In the genomic region with DNA sequence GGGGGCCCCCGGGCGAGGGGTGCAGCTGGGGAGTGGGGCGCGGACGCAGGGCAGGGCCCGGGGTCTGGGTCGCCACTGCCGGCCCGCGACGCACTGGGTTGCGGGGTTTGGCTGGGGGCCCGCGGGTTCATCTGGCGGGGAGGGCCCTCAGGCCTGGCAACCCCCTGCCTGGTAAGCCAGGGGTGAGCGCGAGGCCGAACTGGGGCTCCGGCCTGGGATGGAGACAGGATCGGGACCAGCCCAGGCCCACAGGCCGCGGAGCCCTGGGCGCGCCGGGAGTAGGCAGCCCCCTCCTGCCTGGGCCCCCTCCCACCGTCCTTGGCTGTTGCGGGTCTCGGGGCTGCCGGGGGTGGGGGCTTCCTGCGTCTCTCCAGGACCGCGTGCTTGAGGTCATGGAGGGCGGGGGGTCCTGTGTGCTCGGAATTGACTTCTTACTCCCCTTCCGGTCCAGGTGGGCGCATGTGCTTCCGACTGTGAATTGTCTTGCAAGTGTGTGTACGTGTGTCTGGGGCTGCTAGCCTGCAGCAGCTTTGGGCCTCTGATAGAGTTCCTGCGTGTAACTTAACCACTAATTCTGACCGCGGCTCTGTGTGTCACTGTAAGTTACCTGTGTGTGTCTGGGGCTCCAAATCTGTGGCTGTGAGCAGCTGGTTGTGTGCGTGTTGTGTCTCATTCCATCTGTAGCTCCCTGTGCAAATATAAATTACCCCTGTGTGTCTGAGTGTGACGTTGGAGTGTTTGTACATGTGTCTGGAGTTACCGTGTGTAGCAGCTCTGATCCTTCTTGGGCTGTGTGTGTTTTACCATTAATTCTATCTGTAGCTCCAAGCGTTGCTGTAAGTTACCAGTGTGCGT, we compare ENCODE assay signal across 9 cellular contexts. TPM values are rescaled to one million over a fixed set of nuclear protein-coding genes. Genes with fewer than 3 reads are reported as not detected.
DNase-seq lines count a peak whose midpoint lies in the region; ATAC-seq, FAIRE-seq and TF ChIP-seq lines count a peak whose summit lies in the region.
"Had no signal": no experiment of that assay in that cellular context is flagged by ENCODE, and none has a peak within 500 bp of the region (broad histone marks: within the 10 kb centered on the region; RNA-seq: fewer than 3 reads in every experiment).

No MANE protein-coding gene starts in this region.

- ATAC-seq in PC-3 (peak; percentile 26), GM21825 (IDR thresholded peaks at IDR 0.05; ENCODE audit: unreplicated experiment) (no peak)

- POLR2A ChIA-PET in PC-3 (lab: Charles Lee; ENCODE audit: unreplicated experiment) = interaction anchor here (0.6 kb wide), 1 partner anchor 145 kb away, joined by 4 read pairs; no protein-coding TSS in a partner anchor

- H2AFZ ChIP-seq in PC-3 (ENCODE audit: low read length) = peak overlapping the region; percentile 40; the same call in 1 of the 2 replicates

- H3K4me3 ChIP-seq in PC-3 (ENCODE audit: low read length) = peak overlapping the region; percentile 72
- peak overlapping the region; percentile 91 for H3K4me3 ChIP-seq in ovary

- H3K27ac Mint-ChIP-seq in activated T-helper 2 cell treated with anti-CD3 and anti-CD28 coated beads, Interferon-gamma antibody, Interleukin-2, Interleukin-4, amounts not matched to agents 10 μg/mL and 5 μg/mL and 100 μg/mL, durations not matched to agents 14 hours and 24 hours and 36 hours = peak overlapping the region; percentile 98

- no peaks in the 10 kb centered on the region for H3K9me2 ChIP-seq in PC-3 (replicated peaks; ENCODE audit: low read length)

- peak overlapping the region; percentile 77 for H3K9ac ChIP-seq in PC-3 (ENCODE audit: low read length)

- 2 to 3% (median 3%) methylated on average over 30 to 46 of the region's 46 CpGs for WGBS in ovary, 3 donors

- DNase-seq in CMK (ENCODE audit: low read depth) (peak; percentile 52), HCEC 1CT (peak; percentile 7), PC-3 (peak; percentile 30), frontal cortex (ENCODE audit: low spot score in 2 of 2) (peak; percentile 52 to 58), ovary (peak in 4 of 5 donors; percentile 51 to 72 (median 70)), hippocampal formation (lab: John Stamatoyannopoulos, UW) (no peak)
- peak; percentile 52 for DNase-seq in activated T-helper 2 cell treated with anti-CD3 and anti-CD28 coated beads, Interferon-gamma antibody, Interleukin-2, Interleukin-4, amounts not matched to agents 10 μg/mL and 5 μg/mL and 100 μg/mL, durations not matched to agents 14 hours and 24 hours and 36 hours (ENCODE audit: low spot score)

- TF ChIP-seq CTCF in PC-3 (conservative IDR thresholded peaks at IDR 0.05; ENCODE audit: low read depth, low read length) (no peak), ovary (IDR thresholded peaks at IDR 0.05) (no peak)

- peaks cover 47% of the 10 kb centered on the region for H3K4me1 Mint-ChIP-seq in activated T-helper 2 cell treated with anti-CD3 and anti-CD28 coated beads, Interferon-gamma antibody, Interleukin-2, Interleukin-4, amounts not matched to agents 10 μg/mL and 5 μg/mL and 100 μg/mL, durations not matched to agents 14 hours and 24 hours and 36 hours (ENCODE audit: low read depth)

- peak overlapping the region; percentile 83 for H3K4me2 ChIP-seq in PC-3 (ENCODE audit: low read length)

- no TSS peak for BruUV-seq in PC-3 (replicated peaks; lab: Mats Ljungman, UMichigan)

- peaks cover 19% of the 10 kb centered on the region for H3K4me1 ChIP-seq in PC-3 (ENCODE audit: insufficient read depth, low read length)
- peaks cover 25% of the 10 kb centered on the region for H3K4me1 ChIP-seq in ovary (ENCODE audit: insufficient read depth)

- no peaks in the 10 kb centered on the region for H3K27me3 Mint-ChIP-seq in activated T-helper 2 cell treated with anti-CD3 and anti-CD28 coated beads, Interferon-gamma antibody, Interleukin-2, Interleukin-4, amounts not matched to agents 10 μg/mL and 5 μg/mL and 100 μg/mL, durations not matched to agents 14 hours and 24 hours and 36 hours (ENCODE audit: low read depth)

- H3K79me2 ChIP-seq in PC-3 (ENCODE audit: low read length) = peaks cover 45% of the 10 kb centered on the region

- H3K27ac ChIP-seq in PC-3 (ENCODE audit: low read length) (peak overlapping the region; percentile 34), ovary (peak overlapping the region; percentile 97 to 99)

- peaks cover 4% of the 10 kb centered on the region; the same call in 1 of the 2 replicates for H4K20me1 ChIP-seq in PC-3 (ENCODE audit: low read length)

- H3K36me3 Mint-ChIP-seq in activated T-helper 2 cell treated with anti-CD3 and anti-CD28 coated beads, Interferon-gamma antibody, Interleukin-2, Interleukin-4, amounts not matched to agents 10 μg/mL and 5 μg/mL and 100 μg/mL, durations not matched to agents 14 hours and 24 hours and 36 hours (ENCODE audit: low read depth) = peaks cover 52% of the 10 kb centered on the region

- H3K9me3 ChIP-seq in PC-3 (ENCODE audit: low read length) = no peaks in the 10 kb centered on the region
- H3K9me3 ChIP-seq in ovary = no peaks in the 10 kb centered on the region

- TF ChIP-seq EP300 in ovary (IDR thresholded peaks at IDR 0.05) = no peak

- H3K27me3 ChIP-seq in PC-3 (ENCODE audit: low read length) (no peaks in the 10 kb centered on the region), ovary (no peaks in the 10 kb centered on the region)

- no peaks in the 10 kb centered on the region for H3K9me3 Mint-ChIP-seq in activated T-helper 2 cell treated with anti-CD3 and anti-CD28 coated beads, Interferon-gamma antibody, Interleukin-2, Interleukin-4, amounts not matched to agents 10 μg/mL and 5 μg/mL and 100 μg/mL, durations not matched to agents 14 hours and 24 hours and 36 hours

- peak overlapping the region; percentile 99 for H3K4me3 Mint-ChIP-seq in activated T-helper 2 cell treated with anti-CD3 and anti-CD28 coated beads, Interferon-gamma antibody, Interleukin-2, Interleukin-4, amounts not matched to agents 10 μg/mL and 5 μg/mL and 100 μg/mL, durations not matched to agents 14 hours and 24 hours and 36 hours (ENCODE audit: low read depth)

- intact Hi-C loops in PC-3 (cut with micrococcal nuclease) = no loop called here
- intact Hi-C loops in activated T-helper 2 cell treated with anti-CD3 and anti-CD28 coated beads, Interferon-gamma antibody, Interleukin-2, Interleukin-4, amounts not matched to agents 10 μg/mL and 5 μg/mL and 100 μg/mL, durations not matched to agents 14 hours and 24 hours and 36 hours (cut with micrococcal nuclease) = loop anchor here (1.0 to 5.0 kb wide), 3 partner anchors 11 to 324 kb away; partner anchors contain the start of genes SCGB2B2, ZNF302 and ZNF792
- intact Hi-C loops in ovary (cut with DNase I) = no loop called here

- H3K36me3 ChIP-seq in PC-3 (ENCODE audit: low read depth, low read length) (no peaks in the 10 kb centered on the region), ovary (no peaks in the 10 kb centered on the region)

- no peaks in the 10 kb centered on the region for H3F3A ChIP-seq in PC-3 (ENCODE audit: low read length, unreplicated experiment)

- no peak for FAIRE-seq in frontal cortex (lab: Jason Lieb, UNC)

- CTCF ChIA-PET in PC-3 (lab: Charles Lee) = no interaction called here

- TF ChIP-seq POLR2A in ovary (IDR thresholded peaks at IDR 0.05) = no peak

RNA-seq across cellular contexts. Expression of gene GRAMD1A, which starts 0.8 kb away (rescaled TPM):
- total RNA-seq in PC-3 (2014; rRNA removed) (24.8 and 32.8 TPM in 2 replicates), frontal cortex (29.3 TPM), ovary (10 to 100 TPM; 58.3 to 93.7 (median 72.7) TPM)
- 260 TPM in 2 replicates for total RNA-seq in activated T-helper 2 cell treated with anti-CD3 and anti-CD28 coated beads, Interferon-gamma antibody, Interleukin-2, Interleukin-4, amounts not matched to agents 10 μg/mL and 5 μg/mL and 100 μg/mL, durations not matched to agents 14 hours and 24 hours and 36 hours
- 10 to 100 TPM; 44.5 to 71.6 TPM for polyA plus RNA-seq in ovary

RNA-seq across cellular contexts. Expression of gene SCN1B, which starts 29.4 kb away (rescaled TPM):
- total RNA-seq in PC-3 (2014; rRNA removed) (1.7 TPM in 2 replicates), frontal cortex (0.82 TPM), ovary (10 to 100 TPM in 3 of 7 donors, 1 to 10 TPM in 3, under 1 TPM in 1; 0.83 to 13.9 (median 5.7) TPM)
- 2.7 and 3.6 TPM in 2 replicates for total RNA-seq in activated T-helper 2 cell treated with anti-CD3 and anti-CD28 coated beads, Interferon-gamma antibody, Interleukin-2, Interleukin-4, amounts not matched to agents 10 μg/mL and 5 μg/mL and 100 μg/mL, durations not matched to agents 14 hours and 24 hours and 36 hours
- 10 to 100 TPM in 1 of 2 donors, 1 to 10 TPM in 1; 3.6 to 10.6 TPM for polyA plus RNA-seq in ovary

RNA-seq across cellular contexts. Expression of gene ZNF792, which starts 36.8 kb away (rescaled TPM):
- total RNA-seq in PC-3 (2014; rRNA removed) (5.8 and 6.3 TPM in 2 replicates), frontal cortex (13.9 TPM), ovary (1 to 10 TPM; 2.6 to 5.4 (median 4.5) TPM)
- 9.9 and 10.0 TPM in 2 replicates for total RNA-seq in activated T-helper 2 cell treated with anti-CD3 and anti-CD28 coated beads, Interferon-gamma antibody, Interleukin-2, Interleukin-4, amounts not matched to agents 10 μg/mL and 5 μg/mL and 100 μg/mL, durations not matched to agents 14 hours and 24 hours and 36 hours
- polyA plus RNA-seq in ovary = 1 to 10 TPM; 2.9 to 5.1 TPM

RNA-seq across cellular contexts. Expression of gene HPN, which starts 40.6 kb away (rescaled TPM):
- total RNA-seq in PC-3 (2014; rRNA removed) (0.18 TPM in 1 of 2 replicates, not detected in the other), frontal cortex (not detected), ovary (10 to 100 TPM in 1 of 7 donors, 1 to 10 TPM in 5, under 1 TPM in 1; 0.45 to 21.1 (median 3.8) TPM)
- 0.07 and 0.11 TPM in 2 replicates for total RNA-seq in activated T-helper 2 cell treated with anti-CD3 and anti-CD28 coated beads, Interferon-gamma antibody, Interleukin-2, Interleukin-4, amounts not matched to agents 10 μg/mL and 5 μg/mL and 100 μg/mL, durations not matched to agents 14 hours and 24 hours and 36 hours
- under 1 TPM in 1 of 2 donors, not detected in 1; 0.42 TPM for polyA plus RNA-seq in ovary
- total RNA-seq: T-helper 2 cell treated with Interferon-gamma antibody and Interleukin-4, amounts not matched to agents 100 ng/mL and 5 ng/mL, for 36 hours had no signal

Comparison
In these comparisons a context has a peak if more than half of its experiments do, and no peak if none do; other contexts are left out.
1. DNase-seq: peak in CMK (single experiment), HCEC 1CT (single experiment), PC-3 (single experiment), activated T-helper 2 cell treated with anti-CD3 and anti-CD28 coated beads, Interferon-gamma antibody, Interleukin-2, Interleukin-4, amounts not matched to agents 10 μg/mL and 5 μg/mL and 100 μg/mL, durations not matched to agents 14 hours and 24 hours and 36 hours (single experiment), frontal cortex (2 of 2) and ovary (4 of 5); none in hippocampal formation (0 of 2).